ENCODE assay signal across 15 cellular contexts in the genomic region with DNA sequence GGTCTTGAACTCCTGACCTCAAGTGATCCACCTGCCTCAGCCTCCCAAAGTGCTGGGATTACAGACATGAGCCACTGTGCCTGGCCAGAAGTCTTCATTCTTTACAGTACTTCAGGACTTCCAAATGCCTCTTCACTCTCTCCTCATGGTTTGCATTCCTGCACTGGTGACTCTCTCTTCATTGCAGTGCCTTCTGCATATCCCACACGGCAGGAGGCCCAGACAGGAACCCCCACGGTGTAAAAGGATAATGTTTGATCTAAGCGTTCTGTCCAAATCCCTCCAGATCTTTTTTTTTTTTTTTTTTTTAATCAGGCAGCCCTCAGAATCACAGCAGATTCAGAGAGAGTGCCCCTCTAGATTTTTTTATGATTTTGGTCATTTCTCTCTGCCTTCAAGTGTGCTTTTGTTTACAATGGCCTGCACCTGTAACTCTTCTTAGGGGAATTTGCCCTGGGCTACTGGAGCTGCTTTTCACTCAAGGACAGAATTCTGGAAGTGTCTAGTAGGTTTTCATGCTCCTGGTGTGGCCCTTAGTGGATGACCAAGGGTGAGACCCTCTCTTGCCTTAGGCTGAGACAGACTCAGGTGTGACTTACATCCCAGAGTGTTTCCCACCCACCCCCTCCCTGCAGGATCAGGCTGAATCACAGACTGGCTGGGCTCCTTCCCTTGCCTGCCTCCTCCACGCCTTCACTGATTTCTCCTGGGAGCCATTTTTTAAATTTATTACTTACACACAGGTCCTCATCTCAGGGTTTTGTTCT. TPM values are rescaled to one million over a fixed set of nuclear protein-coding genes. Genes with fewer than 3 reads are reported as not detected.
A peak's percentile ranks its signal among the peaks of the same experiment; 100 is the strongest.
DNase-seq lines count a peak whose midpoint lies in the region; ATAC-seq and TF ChIP-seq lines count a peak whose summit lies in the region.
"Had no signal": no experiment of that assay in that cellular context is flagged by ENCODE, and none has a peak within 500 bp of the region (broad histone marks: within the 10 kb centered on the region; RNA-seq: fewer than 3 reads in every experiment).

No MANE protein-coding gene starts in this region.

- H3K36me3 ChIP-seq in GM23248 (ENCODE audit: low read depth), result no peaks in the 10 kb centered on the region
- H3K36me3 ChIP-seq in NT2/D1 (ENCODE audit: insufficient read depth, insufficient read length, low read length), result no peaks in the 10 kb centered on the region
- H3K36me3 ChIP-seq in lower lobe of right lung, result no peaks in the 10 kb centered on the region

- DNase-seq in GM23248, result peak; percentile 65
- peak; percentile 63 for DNase-seq in NT2/D1 (ENCODE audit: low read depth, low spot score)
- peak; percentile 78 for DNase-seq in epithelial cell of esophagus (ENCODE audit: low read depth)
- DNase-seq in non-pigmented ciliary epithelial cell (ENCODE audit: low read depth), result peak; percentile 49
- DNase-seq in NCI-H187 (lab: John Stamatoyannopoulos, UW), result no peak
- no peak for DNase-seq in T-helper 2 cell
- DNase-seq in lower lobe of right lung, result no peak
- DNase-seq in sciatic nerve (ENCODE audit: low spot score), result no peak
- DNase-seq: activated CD8-positive, alpha-beta memory T cell treated with anti-CD3 and anti-CD28 coated beads, Interleukin-2, amount 10 ng/mL, durations not matched to agents 7 days and 5 days; activated naive CD4-positive, alpha-beta T cell treated with anti-CD3 and anti-CD28 coated beads for 36 hours; NCI-H1048; NCI-H510A; small intestine; testis had no signal

- no peaks in the 10 kb centered on the region for H4K20me1 ChIP-seq in GM23248 (ENCODE audit: insufficient read depth)

- H3K27ac ChIP-seq in GM23248 (no peak overlapping the region), lower lobe of right lung (no peak overlapping the region)
- H3K27ac ChIP-seq: coronary artery, testis had no signal

- H2AFZ ChIP-seq in GM23248, result no peak overlapping the region

- H3F3A ChIP-seq in GM23248 (ENCODE audit: insufficient read depth), result peaks cover 5% of the 10 kb centered on the region

- no peak for ATAC-seq in lower lobe of right lung
- no peak for ATAC-seq in sciatic nerve
- ATAC-seq: activated CD8-positive, alpha-beta memory T cell treated with anti-CD3 and anti-CD28 coated beads, Interleukin-2, amount 10 ng/mL, durations not matched to agents 7 days and 5 days had no signal

- 30 to 39% methylated on average over 4 of the region's 4 CpGs for WGBS in GM23248 (ENCODE audit: low coverage in 1 of 2, low lambda C conversion rate in 2 of 2, missing lambda C conversion rate in 2 of 2), 2 experiments

- no peaks in the 10 kb centered on the region for H3K27me3 ChIP-seq in GM23248 (replicated peaks; ENCODE audit: insufficient read depth)
- H3K27me3 ChIP-seq in NT2/D1 (ENCODE audit: insufficient read depth, insufficient read length), result no peaks in the 10 kb centered on the region
- no peaks in the 10 kb centered on the region for H3K27me3 ChIP-seq in lower lobe of right lung (ENCODE audit: low read depth)
- H3K27me3 ChIP-seq: testis had no signal

- TF ChIP-seq CTCF in epithelial cell of esophagus (IDR thresholded peaks at IDR 0.05; ENCODE audit: insufficient read depth, low read depth, low read length, missing control alignments) (no peak), lower lobe of right lung (IDR thresholded peaks at IDR 0.05) (no peak)

- H3K4me3 ChIP-seq in GM23248 (no peak overlapping the region), NT2/D1 (ENCODE audit: insufficient read length, low read depth) (no peak overlapping the region), epithelial cell of esophagus (ENCODE audit: low read length) (no peak overlapping the region), lower lobe of right lung (no peak overlapping the region)
- H3K4me3 ChIP-seq: coronary artery, testis had no signal

- H3K4me1 ChIP-seq in GM23248 (ENCODE audit: insufficient read depth) (peaks cover 16% of the 10 kb centered on the region), NT2/D1 (ENCODE audit: insufficient read depth, insufficient read length) (peaks cover 4% of the 10 kb centered on the region), lower lobe of right lung (no peaks in the 10 kb centered on the region)

- no peaks in the 10 kb centered on the region for H3K9me2 ChIP-seq in GM23248 (ENCODE audit: insufficient read depth)

- no peak overlapping the region for H3K4me2 ChIP-seq in GM23248 (ENCODE audit: unreplicated experiment)

- in situ Hi-C loops in GM23248 (cut with MboI), result no loop called here

- H3K9ac ChIP-seq in GM23248, result no peak overlapping the region
- no peak overlapping the region for H3K9ac ChIP-seq in NT2/D1 (ENCODE audit: insufficient read length, low read depth)

- H3K79me2 ChIP-seq in GM23248 (ENCODE audit: insufficient read depth), result no peaks in the 10 kb centered on the region

- intact Hi-C loops in lower lobe of right lung (cut with DNase I), result no loop called here
- intact Hi-C loops in sciatic nerve (cut with DNase I), result no loop called here

- no peaks in the 10 kb centered on the region for H3K9me3 ChIP-seq in GM23248 (ENCODE audit: low read depth)
- H3K9me3 ChIP-seq in NT2/D1 (ENCODE audit: insufficient read depth, low read length), result no peaks in the 10 kb centered on the region
- no peaks in the 10 kb centered on the region for H3K9me3 ChIP-seq in lower lobe of right lung
- H3K9me3 ChIP-seq: testis had no signal

RNA-seq across cellular contexts. Expression of a gene that starts 19.8 kb away (rescaled TPM):
- 24.4 and 46.0 TPM in 2 replicates for total RNA-seq in GM23248 (2014; rRNA removed; shearing (Covaris generic))
- polyA plus RNA-seq in GM23248 (2016; fragmentation: Nextera tagmentation; extraction: Ambion mirVana), result 4.1 and 6.1 TPM in 2 replicates
- total RNA-seq in lower lobe of right lung (53.1 TPM), sciatic nerve (106 TPM)

Comparison
In these comparisons a context has a peak if more than half of its experiments do, and no peak if none do; other contexts are left out.
1. DNase-seq: peak in GM23248 (single experiment), NT2/D1 (single experiment), epithelial cell of esophagus (single experiment) and non-pigmented ciliary epithelial cell (single experiment); none in NCI-H187 (0 of 2), T-helper 2 cell (0 of 5), lower lobe of right lung (single experiment) and sciatic nerve (single experiment).